In the genomic region with DNA sequence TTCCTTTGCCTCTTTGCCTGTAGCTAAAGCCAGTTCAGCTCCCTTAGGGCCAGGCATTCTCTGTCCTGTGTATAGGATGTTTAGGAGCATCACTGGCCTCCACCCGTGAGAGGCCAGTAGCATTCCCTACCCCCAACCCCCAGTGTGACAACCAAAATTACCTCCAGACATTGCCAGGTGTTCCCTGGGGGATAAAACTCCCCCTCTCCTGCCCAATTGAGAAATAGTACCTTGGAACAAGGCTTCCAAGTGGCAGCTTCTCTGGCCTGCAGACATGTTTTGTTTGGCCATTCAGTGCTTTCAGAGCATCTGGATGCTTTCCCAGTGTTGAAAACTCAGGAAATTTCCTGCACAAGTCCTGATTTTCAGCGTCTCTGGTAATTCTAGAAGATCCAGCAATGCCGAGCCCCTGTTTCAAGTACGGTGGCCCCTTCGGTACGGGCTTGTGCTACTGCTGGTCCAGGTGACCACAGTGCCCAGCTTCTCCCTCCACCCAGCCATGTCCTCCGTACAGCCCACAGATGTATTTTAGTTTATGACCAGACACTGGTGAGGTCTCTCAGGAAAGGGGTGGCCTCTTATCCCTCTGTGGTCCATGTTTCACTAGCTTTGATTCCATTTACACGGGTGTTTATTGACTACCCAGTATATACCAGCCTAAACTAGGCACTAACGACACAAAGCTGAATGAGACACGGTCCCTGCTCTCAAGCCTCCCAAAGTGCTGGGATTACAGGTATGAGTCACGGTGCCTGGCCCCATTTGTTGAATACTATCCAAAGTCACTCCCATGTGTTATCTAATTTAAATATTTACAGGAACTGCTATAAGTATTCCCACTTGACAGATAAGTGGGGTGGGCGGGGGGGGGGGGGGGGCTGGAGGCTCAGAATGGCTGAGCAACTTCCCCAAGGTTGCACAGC, we compare ENCODE assay signal across 13 cellular contexts.
DNase-seq lines count a peak whose midpoint lies in the region; TF ChIP-seq lines count a peak whose summit lies in the region.
"Had no signal": no experiment of that assay in that cellular context is flagged by ENCODE, and none has a peak within 500 bp of the region (broad histone marks: within the 10 kb centered on the region; RNA-seq: fewer than 3 reads in every experiment).

No MANE protein-coding gene starts in this region.

- H3K9me3 ChIP-seq in tibial artery (no peaks in the 10 kb centered on the region), vagina (no peaks in the 10 kb centered on the region)
- H3K9me3 ChIP-seq: testis had no signal

- intact Hi-C loops in tibial artery (cut with DNase I; ENCODE audit: low total_unique reads), result no loop called here
- intact Hi-C loops in vagina (cut with DNase I), result no loop called here

- H3K4me1 Mint-ChIP-seq in brain, result peaks cover 42% of the 10 kb centered on the region
- H3K4me1 Mint-ChIP-seq: activated T-helper 17 cell treated with anti-CD3 and anti-CD28 coated beads, Interleukin-2, amount 50 U/mL, for 72 hours had no signal

- H3K4me1 ChIP-seq in tibial artery (peaks cover 0 to 27% (median 18%) of the 10 kb centered on the region in 4 donors), vagina (peaks cover 8% of the 10 kb centered on the region)
- H3K4me1 ChIP-seq: testis had no signal

- peak; percentile 30 for DNase-seq in NCI-H1092 treated with DMSO at 0.1 percent for 48 hours (lab: John Stamatoyannopoulos, UW)
- DNase-seq in NCI-H1092 (lab: John Stamatoyannopoulos, UW), result no peak
- peak; percentile 56 for DNase-seq in kidney tubule cell (ENCODE audit: low spot score)
- peak; percentile 42 to 71 for DNase-seq in tibial artery
- no peak for DNase-seq in activated CD4-positive, alpha-beta T cell treated with anti-CD3 and anti-CD28 coated beads for 4 hours
- DNase-seq in vagina (ENCODE audit: extremely low spot score in 2 of 2), result no peak
- no peak for DNase-seq in NCI-H1694 treated with DMSO at 0.1 percent for 48 hours (lab: John Stamatoyannopoulos, UW)
- DNase-seq: stimulated activated CD4-positive, alpha-beta T cell treated with anti-CD3 and anti-CD28 coated beads, Interleukin-15, amount 100 ng/mL, for 24 hours; testis had no signal

- no peaks in the 10 kb centered on the region for H3K27me3 Mint-ChIP-seq in brain
- H3K27me3 Mint-ChIP-seq: activated T-helper 17 cell treated with anti-CD3 and anti-CD28 coated beads, Interleukin-2, amount 50 U/mL, for 72 hours had no signal

- H3K4me3 Mint-ChIP-seq in brain, result peak overlapping the region in 1 of 5 experiments; percentile 63
- H3K4me3 Mint-ChIP-seq: activated T-helper 17 cell treated with anti-CD3 and anti-CD28 coated beads, Interleukin-2, amount 50 U/mL, for 72 hours; mesothelial cell of epicardium had no signal

- H3K36me3 ChIP-seq in tibial artery (no peaks in the 10 kb centered on the region), vagina (no peaks in the 10 kb centered on the region)

- H3K27me3 ChIP-seq in tibial artery (no peaks in the 10 kb centered on the region), vagina (no peaks in the 10 kb centered on the region)
- H3K27me3 ChIP-seq: testis had no signal

- H3K9me3 Mint-ChIP-seq in brain, result peaks cover 3 to 13% (median 5%) of the 10 kb centered on the region in 5 experiments
- H3K9me3 Mint-ChIP-seq: activated T-helper 17 cell treated with anti-CD3 and anti-CD28 coated beads, Interleukin-2, amount 50 U/mL, for 72 hours had no signal

- H3K27ac Mint-ChIP-seq in brain, result peak overlapping the region; percentile 30 to 88 (median 75)
- H3K27ac Mint-ChIP-seq: activated T-helper 17 cell treated with anti-CD3 and anti-CD28 coated beads, Interleukin-2, amount 50 U/mL, for 72 hours; mesothelial cell of epicardium had no signal

- H3K27ac ChIP-seq in tibial artery (peak overlapping the region; percentile 68 to 71), vagina (no peak overlapping the region)
- H3K27ac ChIP-seq: 22Rv1, testis had no signal

- TF ChIP-seq CTCF in brain (conservative IDR thresholded peaks at IDR 0.05), result no peak
- TF ChIP-seq CTCF in tibial artery (IDR thresholded peaks at IDR 0.05), result no peak
- TF ChIP-seq CTCF in vagina (IDR thresholded peaks at IDR 0.05), result no peak

- peak overlapping the region in 1 of 2 donors; percentile 20 for H3K4me3 ChIP-seq in tibial artery
- H3K4me3 ChIP-seq in vagina, result no peak overlapping the region
- H3K4me3 ChIP-seq: testis had no signal

- peaks cover 34% of the 10 kb centered on the region for H3K36me3 Mint-ChIP-seq in brain

- TF ChIP-seq POLR2A in vagina (IDR thresholded peaks at IDR 0.05), result no peak

Comparison
In these comparisons a context has a peak if more than half of its experiments do, and no peak if none do; other contexts are left out.
1. DNase-seq: peak in NCI-H1092 treated with DMSO at 0.1 percent for 48 hours (single experiment), kidney tubule cell (single experiment) and tibial artery (2 of 2); none in NCI-H1092 (single experiment), activated CD4-positive, alpha-beta T cell treated with anti-CD3 and anti-CD28 coated beads for 4 hours (0 of 2), vagina (0 of 2) and NCI-H1694 treated with DMSO at 0.1 percent for 48 hours (single experiment).